ENCODE assay signal across 15 cellular contexts in the genomic region with DNA sequence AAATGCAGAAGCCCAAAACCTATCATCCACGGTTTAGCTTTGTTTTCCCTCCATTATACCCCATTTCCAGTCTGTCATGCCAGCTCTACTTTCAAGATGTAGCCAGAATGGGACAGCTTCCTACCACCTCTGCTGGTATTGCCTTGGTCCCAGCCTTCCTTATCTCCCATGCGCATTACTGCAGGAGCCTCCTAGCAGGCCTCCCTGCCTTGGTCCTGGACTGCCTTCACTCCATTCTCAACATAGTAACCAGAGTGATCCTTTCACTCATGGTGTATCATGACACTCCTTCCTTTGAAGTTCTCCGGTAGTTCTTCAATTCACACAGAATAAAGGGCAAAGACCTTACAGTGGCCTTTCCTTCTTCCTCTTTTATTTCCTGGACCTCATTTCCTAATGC.
"Had no signal": no experiment of that assay in that cellular context is flagged by ENCODE, and none has a peak within 500 bp of the region (broad histone marks: within the 10 kb centered on the region; RNA-seq: fewer than 3 reads in every experiment).

No MANE protein-coding gene starts in this region.

- H3K27me3 ChIP-seq: brain microvascular endothelial cell had no signal

- DNase-seq: activated CD4-positive, alpha-beta T cell treated with anti-CD3 and anti-CD28 coated beads, Interleukin-2, amount 50 U/mL, for 48 hours; amygdala; brain microvascular endothelial cell; effector CD8-positive, alpha-beta T cell; hypothalamus; islet precursor cell; occipital lobe; small intestine; stimulated activated CD4-positive, alpha-beta T cell treated with anti-CD3 and anti-CD28 coated beads, Interleukin-4, amount 100 ng/mL, for 24 hours; SW 1271; T-helper 2 cell had no signal

- FAIRE-seq: endothelial cell of umbilical vein, small intestine had no signal

- H3K4me3 Mint-ChIP-seq: activated naive CD8-positive, alpha-beta T cell; activated T-helper 1 cell treated with anti-CD3 and anti-CD28 coated beads, Interleukin-12 subunit alpha, Interleukin-12 subunit beta, Interleukin-2, Interleukin-4 antibody, amounts not matched to agents 30 ng/mL and 10 ng/mL and 1 ng/mL, durations not matched to agents 14 hours and 24 hours and 36 hours; stimulated activated effector memory CD8-positive, alpha-beta T cell treated with anti-CD3 and anti-CD28 coated beads, Interleukin-12 subunit alpha, Interleukin-12 subunit beta, amount 100 ng/mL, for 72 hours had no signal

- H3K4me1 Mint-ChIP-seq: stimulated activated effector memory CD8-positive, alpha-beta T cell treated with anti-CD3 and anti-CD28 coated beads, Interleukin-12 subunit alpha, Interleukin-12 subunit beta, amount 100 ng/mL, for 72 hours had no signal

- H3K9me3 Mint-ChIP-seq: activated T-helper 1 cell treated with anti-CD3 and anti-CD28 coated beads, Interleukin-12 subunit alpha, Interleukin-12 subunit beta, Interleukin-2, Interleukin-4 antibody, amounts not matched to agents 30 ng/mL and 10 ng/mL and 1 ng/mL, durations not matched to agents 14 hours and 24 hours and 36 hours; stimulated activated effector memory CD8-positive, alpha-beta T cell treated with anti-CD3 and anti-CD28 coated beads, Interleukin-12 subunit alpha, Interleukin-12 subunit beta, amount 100 ng/mL, for 72 hours had no signal

- H3K27ac Mint-ChIP-seq: activated naive CD8-positive, alpha-beta T cell; activated T-helper 1 cell treated with anti-CD3 and anti-CD28 coated beads, Interleukin-12 subunit alpha, Interleukin-12 subunit beta, Interleukin-2, Interleukin-4 antibody, amounts not matched to agents 30 ng/mL and 10 ng/mL and 1 ng/mL, durations not matched to agents 14 hours and 24 hours and 36 hours; stimulated activated effector memory CD8-positive, alpha-beta T cell treated with anti-CD3 and anti-CD28 coated beads, Interleukin-12 subunit alpha, Interleukin-12 subunit beta, amount 100 ng/mL, for 72 hours had no signal

- H3K36me3 Mint-ChIP-seq: activated naive CD8-positive, alpha-beta T cell; stimulated activated effector memory CD8-positive, alpha-beta T cell treated with anti-CD3 and anti-CD28 coated beads, Interleukin-12 subunit alpha, Interleukin-12 subunit beta, amount 100 ng/mL, for 72 hours had no signal

- H3K36me3 ChIP-seq: brain microvascular endothelial cell had no signal

- H3K27ac ChIP-seq: brain microvascular endothelial cell had no signal
